ENCODE assay signal across 2 cellular contexts in genomic region chrX:107894038-107894437, GRCh38.
TF ChIP-seq lines count a peak whose summit lies in the region.

No MANE protein-coding gene starts in this region.

TF ChIP-seq in SK-N-SH, 30 proteins besides CTCF, POLR2A, EP300 and RAD21 (continued from another document):
- TF ChIP-seq YY1 (IDR thresholded peaks at IDR 0.05; ENCODE audit: low read depth) = no peak

TF ChIP-seq in H1, 55 proteins besides CTCF, POLR2A, EP300 and RAD21 (continued from another document):
- TF ChIP-seq SIN3A (conservative IDR thresholded peaks at IDR 0.05 in 1 of 2, IDR thresholded peaks at IDR 0.05 in 1 of 2; ENCODE audit: low read depth in 1 of 2, low read length in 2 of 2) = no peak
- no peak for TF ChIP-seq TEAD4 (IDR thresholded peaks at IDR 0.05; ENCODE audit: low read depth, low read length)
- TF ChIP-seq SP4 (IDR thresholded peaks at IDR 0.05; ENCODE audit: low read length) = no peak
